In genomic region chr6:20367716-20368485, GRCh38 we compare ENCODE assay signal across 1 cellular context.
TF ChIP-seq lines count a peak whose summit lies in the region.

No MANE protein-coding gene starts in this region.

TF ChIP-seq in K562, 482 proteins besides CTCF, POLR2A, EP300 and RAD21 (continued from another document):
- no peak for TF ChIP-seq HOXB6 (CRISPR knock-in tag; IDR thresholded peaks at IDR 0.05; ENCODE audit: borderline replicate concordance)
- TF ChIP-seq ZNF407 (IDR thresholded peaks at IDR 0.05; ENCODE audit: low read depth) = no peak
- TF ChIP-seq ZNF232 (CRISPR knock-in tag; IDR thresholded peaks at IDR 0.05) = no peak
